In genomic region chr14:49582211-49582977, GRCh38 we compare ENCODE assay signal across 1 cellular context.
A peak's percentile ranks its signal among the peaks of the same experiment; 100 is the strongest.
TF ChIP-seq lines count a peak whose summit lies in the region.

No MANE protein-coding gene starts in this region.

TF ChIP-seq in WTC11, 78 proteins besides CTCF, POLR2A, EP300 and RAD21 (continued from another document):
- TF ChIP-seq ZNF425 (CRISPR knock-in tag; conservative IDR thresholded peaks at IDR 0.05) (peak; percentile 95), CREM (CRISPR knock-in tag; IDR thresholded peaks at IDR 0.05) (no peak), ERG (CRISPR knock-in tag; IDR thresholded peaks at IDR 0.05) (peak; percentile 97), FOXJ3 (CRISPR knock-in tag; IDR thresholded peaks at IDR 0.05; ENCODE audit: borderline replicate concordance) (no peak), RELA (CRISPR knock-in tag; IDR thresholded peaks at IDR 0.05; ENCODE audit: borderline replicate concordance) (no peak), IRF2 (CRISPR knock-in tag; IDR thresholded peaks at IDR 0.05; ENCODE audit: borderline replicate concordance, low read depth) (no peak), CBFB (CRISPR knock-in tag; IDR thresholded peaks at IDR 0.05; ENCODE audit: low read depth) (no peak), NFYB (CRISPR knock-in tag; conservative IDR thresholded peaks at IDR 0.05; ENCODE audit: low read depth) (no peak), TP53 (CRISPR knock-in tag; IDR thresholded peaks at IDR 0.05) (no peak), ZBTB21 (CRISPR knock-in tag; IDR thresholded peaks at IDR 0.05; ENCODE audit: borderline replicate concordance) (no peak), ZNF317 (CRISPR knock-in tag; IDR thresholded peaks at IDR 0.05; ENCODE audit: borderline replicate concordance, low read depth) (no peak), MLX (CRISPR knock-in tag; IDR thresholded peaks at IDR 0.05) (no peak), FOXK1 (CRISPR knock-in tag; IDR thresholded peaks at IDR 0.05) (no peak), MXD4 (CRISPR knock-in tag; IDR thresholded peaks at IDR 0.05; ENCODE audit: borderline replicate concordance) (no peak), MAX (CRISPR knock-in tag; IDR thresholded peaks at IDR 0.05) (no peak), ZNF423 (CRISPR knock-in tag; IDR thresholded peaks at IDR 0.05) (no peak), NR2C2 (CRISPR knock-in tag; IDR thresholded peaks at IDR 0.05) (no peak), USF2 (CRISPR knock-in tag; IDR thresholded peaks at IDR 0.05) (no peak), RORB (CRISPR knock-in tag; IDR thresholded peaks at IDR 0.05) (no peak), ZBTB43 (CRISPR knock-in tag; IDR thresholded peaks at IDR 0.05) (no peak), ZNF396 (CRISPR knock-in tag; IDR thresholded peaks at IDR 0.05; ENCODE audit: borderline replicate concordance) (no peak), ZNF671 (CRISPR knock-in tag; IDR thresholded peaks at IDR 0.05) (peak; percentile 93), PREB (CRISPR knock-in tag; IDR thresholded peaks at IDR 0.05; ENCODE audit: borderline replicate concordance) (peak; percentile 67; the same call in 1 of the 2 replicates), ZNF416 (CRISPR knock-in tag; IDR thresholded peaks at IDR 0.05) (peak; percentile 96), ZSCAN18 (CRISPR knock-in tag; IDR thresholded peaks at IDR 0.05) (no peak), AR (CRISPR knock-in tag; IDR thresholded peaks at IDR 0.05) (peak; percentile 93)
TF ChIP-seq in WTC11: peak in this region for 10.
